ENCODE assay signal across 24 cellular contexts in the genomic region with DNA sequence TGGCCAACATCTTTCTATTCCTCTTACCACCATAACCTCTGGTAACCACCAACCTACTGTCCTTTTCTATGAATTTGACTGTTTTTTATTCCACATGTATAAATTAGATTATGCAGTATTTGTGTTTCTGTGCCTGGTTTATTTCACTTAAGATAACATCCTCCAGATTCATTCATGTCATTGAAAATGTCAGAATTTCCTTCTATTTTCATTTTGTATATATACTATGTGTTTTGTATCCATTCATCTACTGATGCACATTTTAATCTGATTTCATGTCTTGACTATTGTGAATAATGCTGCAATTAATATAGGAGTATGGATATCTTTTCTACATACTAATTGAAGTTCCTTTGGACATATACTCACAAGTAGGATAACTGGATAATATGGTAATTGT.
"Had no signal": no experiment of that assay in that cellular context is flagged by ENCODE, and none has a peak within 500 bp of the region (broad histone marks: within the 10 kb centered on the region; RNA-seq: fewer than 3 reads in every experiment).

No MANE protein-coding gene starts in this region.

- H3K27me3 ChIP-seq: stomach, suprapubic skin, testis, thyroid gland, tibial artery, tibial nerve, transverse colon, upper lobe of left lung, upper lobe of right lung, uterus, vagina had no signal

- H3K27ac ChIP-seq: stomach, suprapubic skin, testis, thoracic aorta, thyroid gland, tibial artery, tibial nerve, transverse colon, upper lobe of left lung, upper lobe of right lung, uterus, vagina had no signal

- ATAC-seq: stimulated activated effector memory CD8-positive, alpha-beta T cell treated with anti-CD3 and anti-CD28 coated beads, Interleukin-12 subunit alpha, Interleukin-12 subunit beta, amount 100 ng/mL, for 72 hours; stimulated activated memory B cell treated with anti-CD40 and anti-IgM and Interleukin-4, amounts not matched to agents 10 μg/mL and 1 μg/mL and 100 μg/mL, for 72 hours; stimulated activated naive B cell treated with anti-CD40 and anti-IgM and Interleukin-4, amounts not matched to agents 10 μg/mL and 1 μg/mL and 100 μg/mL, for 72 hours; stimulated activated naive CD8-positive, alpha-beta T cell treated with anti-CD3 and anti-CD28 coated beads, Interleukin-15, amount 100 ng/mL, for 72 hours; stimulated activated naive CD8-positive, alpha-beta T cell treated with anti-CD3 and anti-CD28 coated beads, Interleukin-15, Interleukin-2, amounts not matched to agents 100 U/mL and 50 U/mL, for 24 hours; upper lobe of right lung had no signal

- H3K36me3 ChIP-seq: stomach, suprapubic skin, thoracic aorta, thyroid gland, tibial artery, tibial nerve, transverse colon, upper lobe of left lung, upper lobe of right lung, uterus, vagina had no signal

- H3K4me1 ChIP-seq: stomach, suprapubic skin, testis, thyroid gland, tibial artery, tibial nerve, transverse colon, upper lobe of left lung, upper lobe of right lung, uterus, vagina had no signal

- DNase-seq: stimulated activated CD4-positive, alpha-beta T cell treated with anti-CD3 and anti-CD28 coated beads, Interleukin-2, amount 100 ng/mL, for 48 hours; stimulated activated CD4-positive, alpha-beta T cell treated with anti-CD3 and anti-CD28 coated beads, Interleukin-4, amount 100 ng/mL, for 1 hour; stimulated activated CD4-positive, alpha-beta T cell treated with anti-CD3 and anti-CD28 coated beads, Interleukin-4, amount 100 ng/mL, for 24 hours; stimulated activated CD4-positive, alpha-beta T cell treated with anti-CD3 and anti-CD28 coated beads, Interleukin-4, amount 100 ng/mL, for 4 hours; stimulated activated CD8-positive, alpha-beta memory T cell treated with anti-CD3 and anti-CD28 coated beads, Interleukin-4, amount 100 ng/mL, for 48 hours; stimulated activated naive B cell treated with anti-CD40 and anti-IgM and Interleukin-4, amounts not matched to agents 10 μg/mL and 1 μg/mL and 100 μg/mL, for 72 hours; stimulated activated naive CD4-positive, alpha-beta T cell treated with Interleukin-2 at 50 U/mL for 16 hours; stimulated activated naive CD8-positive, alpha-beta T cell treated with anti-CD3 and anti-CD28 coated beads, Interleukin-15, amount 100 ng/mL, for 72 hours; stimulated activated naive CD8-positive, alpha-beta T cell treated with anti-CD3 and anti-CD28 coated beads, Interleukin-15, Interleukin-2, amounts not matched to agents 100 U/mL and 50 U/mL, for 24 hours; stomach; substantia nigra; testis; thyroid gland; tibial artery; transverse colon; upper lobe of left lung; upper lobe of right lung; uterus had no signal

- H3K4me3 ChIP-seq: stomach, suprapubic skin, testis, thoracic aorta, thyroid gland, tibial artery, tibial nerve, transverse colon, upper lobe of left lung, upper lobe of right lung, uterus, vagina had no signal

- H3K9me3 ChIP-seq: testis, thyroid gland, uterus, vagina had no signal
